In genomic region chr5:180345781-180346180, GRCh38 we compare ENCODE assay signal across 2 cellular contexts.
TF ChIP-seq lines count a peak whose summit lies in the region.

No MANE protein-coding gene starts in this region.

TF ChIP-seq in GM23338, 12 proteins besides CTCF, POLR2A, EP300 and RAD21:
- no peak for TF ChIP-seq EZH2 (IDR thresholded peaks at IDR 0.05; ENCODE audit: low read depth, unreplicated experiment)
- TF ChIP-seq CREB1 (CRISPR knock-in tag; IDR thresholded peaks at IDR 0.05; ENCODE audit: low read depth) = no peak
- TF ChIP-seq EZH2phosphoT487 (IDR thresholded peaks at IDR 0.05; ENCODE audit: unreplicated experiment) = no peak
- TF ChIP-seq JUNB (IDR thresholded peaks at IDR 0.05; ENCODE audit: unreplicated experiment) = no peak

TF ChIP-seq in H1, 55 proteins besides CTCF, POLR2A, EP300 and RAD21:
- no peak for TF ChIP-seq USF2 (IDR thresholded peaks at IDR 0.05; ENCODE audit: low read length)
- no peak for TF ChIP-seq TAF7 (optimal IDR thresholded peaks at IDR 0.05; ENCODE audit: borderline replicate concordance, low read depth, low read length)
- no peak for TF ChIP-seq SIX5 (IDR thresholded peaks at IDR 0.05; ENCODE audit: low read depth, low read length)
- no peak for TF ChIP-seq SP2 (IDR thresholded peaks at IDR 0.05; ENCODE audit: low read length)
- no peak for TF ChIP-seq CEBPB (IDR thresholded peaks at IDR 0.05; ENCODE audit: low read depth, low read length)
- TF ChIP-seq RNF2 (IDR thresholded peaks at IDR 0.05; ENCODE audit: borderline replicate concordance, low read depth, low read length, missing control alignments, poor library complexity, severe bottlenecking) = no peak
- TF ChIP-seq HDAC6 (IDR thresholded peaks at IDR 0.05; ENCODE audit: low read depth, low read length) = no peak
- TF ChIP-seq MAX (IDR thresholded peaks at IDR 0.05) = no peak
- TF ChIP-seq CHD2 (IDR thresholded peaks at IDR 0.05; ENCODE audit: low read length) = no peak
- no peak for TF ChIP-seq SUZ12 (IDR thresholded peaks at IDR 0.05; ENCODE audit: low read length)
- no peak for TF ChIP-seq CHD1 (IDR thresholded peaks at IDR 0.05; ENCODE audit: low read depth, low read length)
- no peak for TF ChIP-seq CBX5 (IDR thresholded peaks at IDR 0.05; ENCODE audit: low read depth, low read length)
- TF ChIP-seq JUND (IDR thresholded peaks at IDR 0.05; ENCODE audit: low read length) = no peak
- no peak for TF ChIP-seq KDM5A (IDR thresholded peaks at IDR 0.05; ENCODE audit: low read length)
- no peak for TF ChIP-seq KDM1A (IDR thresholded peaks at IDR 0.05; ENCODE audit: borderline replicate concordance, low read length)
- TF ChIP-seq SIN3A (conservative IDR thresholded peaks at IDR 0.05 in 1 of 2, IDR thresholded peaks at IDR 0.05 in 1 of 2; ENCODE audit: low read depth in 1 of 2, low read length in 2 of 2) = no peak
- TF ChIP-seq PHF8 (conservative IDR thresholded peaks at IDR 0.05; ENCODE audit: low read depth, low read length) = no peak
- TF ChIP-seq SIRT6 (IDR thresholded peaks at IDR 0.05; ENCODE audit: low read length) = no peak
- no peak for TF ChIP-seq ATF2 (IDR thresholded peaks at IDR 0.05; ENCODE audit: low read length)
